ENCODE assay signal across 1 cellular context in genomic region chr3:5252111-5252510, GRCh38.
TF ChIP-seq lines count a peak whose summit lies in the region.

No MANE protein-coding gene starts in this region.

TF ChIP-seq in H1, 55 proteins besides CTCF, POLR2A, EP300 and RAD21 (continued from another document):
- TF ChIP-seq KDM1A (IDR thresholded peaks at IDR 0.05; ENCODE audit: borderline replicate concordance, low read length) (no peak), BCL11A (IDR thresholded peaks at IDR 0.05; ENCODE audit: low read depth in 2 of 2, low read length in 2 of 2) (no peak)
